In genomic region chr1:111733183-111733995, GRCh38 we compare ENCODE assay signal across 8 cellular contexts. TPM values are rescaled to one million over a fixed set of nuclear protein-coding genes. Genes with fewer than 3 reads are reported as not detected.
DNase-seq lines count a peak whose midpoint lies in the region; ATAC-seq and TF ChIP-seq lines count a peak whose summit lies in the region.

No MANE protein-coding gene starts in this region.

- peak; percentile 69 for DNase-seq in GM03348 (ENCODE audit: low spot score)
- DNase-seq in SIG-M5 treated with dmso at 0.1 percent for 504 hours (lab: John Stamatoyannopoulos, UW; ENCODE audit: unreplicated experiment) = peak; percentile 89
- DNase-seq in fibroblast of villous mesenchyme (ENCODE audit: low read depth) = peak; percentile 93
- peak; percentile 87 for DNase-seq in pulmonary artery endothelial cell (ENCODE audit: low read depth, low spot score)
- no peak for DNase-seq in retina
- no peak for DNase-seq in stimulated activated naive CD8-positive, alpha-beta T cell treated with anti-CD3 and anti-CD28 coated beads, Interleukin-15, Interleukin-2, amounts not matched to agents 100 U/mL and 50 U/mL, for 24 hours

- no peak for TF ChIP-seq CTCF in fibroblast of villous mesenchyme (IDR thresholded peaks at IDR 0.05; ENCODE audit: insufficient read depth, low read depth, low read length)

- H3K4me3 ChIP-seq in fibroblast of villous mesenchyme (ENCODE audit: low read depth, low read length) = no peak overlapping the region

- ATAC-seq in GM21447 (IDR thresholded peaks at IDR 0.05; ENCODE audit: unreplicated experiment) = no peak
- no peak for ATAC-seq in GM18868 (IDR thresholded peaks at IDR 0.05; ENCODE audit: unreplicated experiment)
- no peak for ATAC-seq in stimulated activated naive CD8-positive, alpha-beta T cell treated with anti-CD3 and anti-CD28 coated beads, Interleukin-15, Interleukin-2, amounts not matched to agents 100 U/mL and 50 U/mL, for 24 hours

RNA-seq across cellular contexts. Expression of gene INKA2, which starts 5.8 kb away (rescaled TPM):
- total RNA-seq in fibroblast of villous mesenchyme (4.3 and 4.5 TPM in 2 replicates), pulmonary artery endothelial cell (4.6 and 6.0 TPM in 2 replicates)

RNA-seq across cellular contexts. Expression of gene DDX20, which starts 22.3 kb away (rescaled TPM):
- total RNA-seq in fibroblast of villous mesenchyme (17.1 and 30.7 TPM in 2 replicates), pulmonary artery endothelial cell (21.2 and 26.0 TPM in 2 replicates)

Comparison
In these comparisons a context has a peak if more than half of its experiments do, and no peak if none do; other contexts are left out.
1. DNase-seq: peak in GM03348 (single experiment), SIG-M5 treated with dmso at 0.1 percent for 504 hours (single experiment), fibroblast of villous mesenchyme (single experiment) and pulmonary artery endothelial cell (single experiment); none in retina (single experiment) and stimulated activated naive CD8-positive, alpha-beta T cell treated with anti-CD3 and anti-CD28 coated beads, Interleukin-15, Interleukin-2, amounts not matched to agents 100 U/mL and 50 U/mL, for 24 hours (single experiment).